Comparison of ENCODE assay signal across 8 cellular contexts in genomic region chr20:40160151-40160550, GRCh38.
DNase-seq lines count a peak whose midpoint lies in the region; ATAC-seq and TF ChIP-seq lines count a peak whose summit lies in the region.

No MANE protein-coding gene starts in this region.

- H3K27ac ChIP-seq in ascending aorta (no peak overlapping the region), iPS DF 6.9 (ENCODE audit: low read length) (no peak overlapping the region)

- DNase-seq in DMS114 treated with DMSO at 0.1 percent for 48 hours (lab: John Stamatoyannopoulos, UW; ENCODE audit: unreplicated experiment), result peak; percentile 18
- peak; percentile 38 for DNase-seq in H4 (ENCODE audit: low spot score)
- DNase-seq in NCI-H524 treated with DMSO at 0.1 percent for 48 hours (lab: John Stamatoyannopoulos, UW), result peak; percentile 5
- DNase-seq in ascending aorta (ENCODE audit: low spot score in 2 of 2), result peak in 1 of 2 donors; percentile 71
- peak; percentile 41 for DNase-seq in iPS DF 6.9 (ENCODE audit: low read depth, low spot score)
- DNase-seq in stimulated activated naive CD8-positive, alpha-beta T cell treated with anti-CD3 and anti-CD28 coated beads, Interleukin-15, amount 100 ng/mL, for 72 hours, result peak; percentile 3 to 11
- no peak for DNase-seq in naive thymus-derived CD8-positive, alpha-beta T cell

- H3K27me3 Mint-ChIP-seq in stimulated activated naive CD8-positive, alpha-beta T cell treated with anti-CD3 and anti-CD28 coated beads, Interleukin-15, amount 100 ng/mL, for 72 hours, result no peaks in the 10 kb centered on the region
- peaks cover 0 to 2% (median 0%) of the 10 kb centered on the region in 5 donors for H3K27me3 Mint-ChIP-seq in naive thymus-derived CD8-positive, alpha-beta T cell

- H3K4me1 ChIP-seq in ascending aorta (no peaks in the 10 kb centered on the region), iPS DF 6.9 (ENCODE audit: control insufficient read depth, insufficient read depth, low read length) (no peaks in the 10 kb centered on the region)

- peak; percentile 54 for ATAC-seq in stimulated activated naive CD8-positive, alpha-beta T cell treated with anti-CD3 and anti-CD28 coated beads, Interleukin-15, amount 100 ng/mL, for 72 hours
- no peak for ATAC-seq in naive thymus-derived CD8-positive, alpha-beta T cell
- ATAC-seq in HG03460 (IDR thresholded peaks at IDR 0.05; ENCODE audit: unreplicated experiment), result no peak

- H3K9me3 ChIP-seq in ascending aorta (no peaks in the 10 kb centered on the region), iPS DF 6.9 (ENCODE audit: control insufficient read depth, insufficient read depth, low read length) (no peaks in the 10 kb centered on the region)

- H3K4me3 Mint-ChIP-seq in stimulated activated naive CD8-positive, alpha-beta T cell treated with anti-CD3 and anti-CD28 coated beads, Interleukin-15, amount 100 ng/mL, for 72 hours, result no peak overlapping the region
- no peak overlapping the region for H3K4me3 Mint-ChIP-seq in naive thymus-derived CD8-positive, alpha-beta T cell

- no CpG with 5 or more reads among the region's 7 CpGs for WGBS in iPS DF 6.9 (ENCODE audit: insufficient coverage, insufficient read length)

- H3K36me3 ChIP-seq in ascending aorta, result no peaks in the 10 kb centered on the region
- no peaks in the 10 kb centered on the region for H3K36me3 ChIP-seq in iPS DF 6.9 (ENCODE audit: control insufficient read depth, insufficient read depth, low read length)

- H3K9me3 Mint-ChIP-seq in stimulated activated naive CD8-positive, alpha-beta T cell treated with anti-CD3 and anti-CD28 coated beads, Interleukin-15, amount 100 ng/mL, for 72 hours, result no peaks in the 10 kb centered on the region
- H3K9me3 Mint-ChIP-seq in naive thymus-derived CD8-positive, alpha-beta T cell, result no peaks in the 10 kb centered on the region

- H3K27me3 ChIP-seq in ascending aorta (no peaks in the 10 kb centered on the region), iPS DF 6.9 (ENCODE audit: control insufficient read depth, insufficient read depth, low read length) (no peaks in the 10 kb centered on the region)

- no peak overlapping the region for H3K4me3 ChIP-seq in ascending aorta
- no peak overlapping the region for H3K4me3 ChIP-seq in iPS DF 6.9 (ENCODE audit: low read length)

- H3K27ac Mint-ChIP-seq in stimulated activated naive CD8-positive, alpha-beta T cell treated with anti-CD3 and anti-CD28 coated beads, Interleukin-15, amount 100 ng/mL, for 72 hours, result no peak overlapping the region
- no peak overlapping the region for H3K27ac Mint-ChIP-seq in naive thymus-derived CD8-positive, alpha-beta T cell

- TF ChIP-seq CTCF in ascending aorta (IDR thresholded peaks at IDR 0.05), result peak; percentile 40 to 82 (median 61)

- no peaks in the 10 kb centered on the region for H3K36me3 Mint-ChIP-seq in naive thymus-derived CD8-positive, alpha-beta T cell

- H3K4me1 Mint-ChIP-seq in stimulated activated naive CD8-positive, alpha-beta T cell treated with anti-CD3 and anti-CD28 coated beads, Interleukin-15, amount 100 ng/mL, for 72 hours, result no peaks in the 10 kb centered on the region
- H3K4me1 Mint-ChIP-seq in naive thymus-derived CD8-positive, alpha-beta T cell, result no peaks in the 10 kb centered on the region

- POLR2A ChIA-PET in naive thymus-derived CD8-positive, alpha-beta T cell (lab: Charles Lee), result no interaction called here

- intact Hi-C loops in ascending aorta (cut with DNase I), result loop anchor here (1.0 to 10.0 kb wide), 2 partner anchors 530 to 805 kb away; no protein-coding TSS in a partner anchor

Comparison
In these comparisons a context has a peak if more than half of its experiments do, and no peak if none do; other contexts are left out.
1. DNase-seq: peak in DMS114 treated with DMSO at 0.1 percent for 48 hours (single experiment), H4 (single experiment), NCI-H524 treated with DMSO at 0.1 percent for 48 hours (single experiment), iPS DF 6.9 (single experiment) and stimulated activated naive CD8-positive, alpha-beta T cell treated with anti-CD3 and anti-CD28 coated beads, Interleukin-15, amount 100 ng/mL, for 72 hours (2 of 2); none in naive thymus-derived CD8-positive, alpha-beta T cell (0 of 10).